1 cellular context compared by ENCODE assay signal in the genomic region with DNA sequence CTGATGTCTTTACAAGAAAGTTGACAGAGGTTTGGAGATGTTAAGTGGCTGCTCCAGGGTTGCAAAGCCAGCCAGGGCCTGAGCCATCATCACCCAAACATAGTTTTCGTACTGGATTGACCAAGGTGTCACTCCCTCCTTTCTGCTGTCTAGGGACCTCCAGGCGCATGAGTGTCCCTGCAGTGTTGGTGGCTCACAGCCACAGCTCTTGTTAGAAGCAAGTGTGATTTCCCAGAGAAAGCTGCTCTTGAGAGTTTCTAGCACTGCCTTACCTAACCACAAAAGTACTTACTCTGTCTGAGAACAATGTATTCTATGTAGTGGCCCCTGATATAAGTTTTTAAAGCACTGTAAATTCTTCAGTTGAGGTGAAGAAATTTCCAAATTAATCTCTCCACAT.
TF ChIP-seq lines count a peak whose summit lies in the region.

No MANE protein-coding gene starts in this region.

TF ChIP-seq in GM23338, 12 proteins besides CTCF, POLR2A, EP300 and RAD21 (continued from another document):
- TF ChIP-seq STAT1 (IDR thresholded peaks at IDR 0.05; ENCODE audit: unreplicated experiment), result no peak
- TF ChIP-seq NANOG (IDR thresholded peaks at IDR 0.05; ENCODE audit: borderline replicate concordance), result no peak
